In genomic region chr12:66072566-66072965, GRCh38 we compare ENCODE assay signal across 14 cellular contexts. TPM values are rescaled to one million over a fixed set of nuclear protein-coding genes. Genes with fewer than 3 reads are reported as not detected.
DNase-seq lines count a peak whose midpoint lies in the region; ATAC-seq and TF ChIP-seq lines count a peak whose summit lies in the region.
"Had no signal": no experiment of that assay in that cellular context is flagged by ENCODE, and none has a peak within 500 bp of the region (broad histone marks: within the 10 kb centered on the region; RNA-seq: fewer than 3 reads in every experiment).

No MANE protein-coding gene starts in this region.

- no peaks in the 10 kb centered on the region for H4K20me1 ChIP-seq in neural progenitor cell (ENCODE audit: low read depth)

- H3K9me3 ChIP-seq in neutrophil (no peaks in the 10 kb centered on the region), neural progenitor cell (ENCODE audit: low read depth) (no peaks in the 10 kb centered on the region)
- H3K9me3 ChIP-seq: sigmoid colon had no signal

- peak; percentile 44 for ATAC-seq in GM19023 (IDR thresholded peaks at IDR 0.05; ENCODE audit: unreplicated experiment)
- peak; percentile 68 for ATAC-seq in GM21786 (IDR thresholded peaks at IDR 0.05; ENCODE audit: unreplicated experiment)
- peak; percentile 43 for ATAC-seq in HG03108 (IDR thresholded peaks at IDR 0.05; ENCODE audit: unreplicated experiment)
- ATAC-seq: activated T-helper 17 cell treated with anti-CD3 and anti-CD28 coated beads, Interleukin-2, amount 50 U/mL, for 72 hours; PC-3 had no signal

- peaks cover 3% of the 10 kb centered on the region for H3K9me3 Mint-ChIP-seq in neural progenitor cell
- H3K9me3 Mint-ChIP-seq: activated T-helper 17 cell treated with anti-CD3 and anti-CD28 coated beads, Interleukin-2, amount 50 U/mL, for 72 hours; naive B cell had no signal

- TF ChIP-seq CTCF in neutrophil (IDR thresholded peaks at IDR 0.05) = no peak
- TF ChIP-seq CTCF in neural progenitor cell (IDR thresholded peaks at IDR 0.05) = no peak

- H3K79me2 ChIP-seq in neural progenitor cell (ENCODE audit: low read depth) = no peaks in the 10 kb centered on the region

- H3K36me3 ChIP-seq in neutrophil (no peaks in the 10 kb centered on the region), neural progenitor cell (no peaks in the 10 kb centered on the region)
- H3K36me3 ChIP-seq: sigmoid colon had no signal

- H3F3A ChIP-seq in neural progenitor cell (ENCODE audit: low read depth) = peaks cover 11% of the 10 kb centered on the region

- H2AFZ ChIP-seq in neural progenitor cell (replicated peaks) = no peak overlapping the region

- H3K4me3 ChIP-seq in neutrophil (ENCODE audit: low read depth in 1 of 2, low read length in 1 of 2) (no peak overlapping the region), neural progenitor cell (no peak overlapping the region)
- H3K4me3 ChIP-seq: sigmoid colon had no signal

- H3K4me1 ChIP-seq in neutrophil (ENCODE audit: control insufficient read depth in 1 of 2, insufficient read depth in 1 of 2, low read depth in 1 of 2, low read length in 1 of 2) (no peaks in the 10 kb centered on the region), neural progenitor cell (no peaks in the 10 kb centered on the region)
- H3K4me1 ChIP-seq: sigmoid colon had no signal

- H3K4me1 Mint-ChIP-seq in neural progenitor cell = no peaks in the 10 kb centered on the region
- H3K4me1 Mint-ChIP-seq: activated T-helper 17 cell treated with anti-CD3 and anti-CD28 coated beads, Interleukin-2, amount 50 U/mL, for 72 hours had no signal

- no peaks in the 10 kb centered on the region for H3K36me3 Mint-ChIP-seq in neural progenitor cell
- H3K36me3 Mint-ChIP-seq: naive B cell had no signal

- H3K4me2 ChIP-seq in neural progenitor cell = no peak overlapping the region

- H3K9ac ChIP-seq in neural progenitor cell = no peak overlapping the region

- no peak overlapping the region for H3K4me3 Mint-ChIP-seq in neural progenitor cell
- H3K4me3 Mint-ChIP-seq: activated T-helper 17 cell treated with anti-CD3 and anti-CD28 coated beads, Interleukin-2, amount 50 U/mL, for 72 hours had no signal

- no peak for DNase-seq in SIG-M5 treated with dmso at 0.1 percent for 504 hours (lab: John Stamatoyannopoulos, UW; ENCODE audit: unreplicated experiment)
- no peak for DNase-seq in neural progenitor cell (ENCODE audit: low spot score)
- no peak for DNase-seq in NCI-H146 treated with DMSO at 0.1 percent for 48 hours (lab: John Stamatoyannopoulos, UW; ENCODE audit: unreplicated experiment)
- DNase-seq: Calu3, Karpas-422, naive B cell, PC-3, sigmoid colon, T-helper 2 cell had no signal

- no peaks in the 10 kb centered on the region for H3K27me3 Mint-ChIP-seq in neural progenitor cell (ENCODE audit: insufficient read depth, low read depth)

- peak overlapping the region; percentile 24 for H3K27ac ChIP-seq in neutrophil
- H3K27ac ChIP-seq in neural progenitor cell = no peak overlapping the region
- H3K27ac ChIP-seq: sigmoid colon had no signal

- H3K27ac Mint-ChIP-seq in neural progenitor cell = no peak overlapping the region
- H3K27ac Mint-ChIP-seq: activated T-helper 17 cell treated with anti-CD3 and anti-CD28 coated beads, Interleukin-2, amount 50 U/mL, for 72 hours had no signal

- H3K27me3 ChIP-seq in neutrophil (no peaks in the 10 kb centered on the region), neural progenitor cell (no peaks in the 10 kb centered on the region)
- H3K27me3 ChIP-seq: sigmoid colon had no signal

RNA-seq across cellular contexts. Expression of gene LLPH, which starts 58.0 kb away (rescaled TPM):
- total RNA-seq in neural progenitor cell (ENCODE audit: low replicate concordance) = 6.0 and 19.9 TPM in 2 replicates
